In the genomic region with DNA sequence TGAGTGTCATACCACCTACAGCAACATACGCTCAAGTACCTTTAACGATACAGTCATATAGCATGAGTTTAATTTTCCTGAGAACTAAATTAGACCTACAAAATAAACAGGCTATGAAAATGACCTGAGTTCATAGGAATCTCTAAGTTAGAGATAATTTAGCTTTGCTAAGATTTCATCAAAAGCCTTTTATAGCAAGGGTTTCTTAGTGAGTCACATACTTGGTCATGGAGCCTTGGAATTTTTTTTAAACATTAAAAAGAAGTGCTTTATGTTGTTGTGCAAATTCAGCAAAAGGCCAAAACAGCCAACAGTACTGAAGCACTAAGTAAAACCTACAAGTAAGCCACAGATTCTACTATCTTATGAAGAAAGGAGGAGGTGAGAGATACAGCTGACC, we compare ENCODE assay signal across 19 cellular contexts.
DNase-seq lines count a peak whose midpoint lies in the region; FAIRE-seq and TF ChIP-seq lines count a peak whose summit lies in the region.
"Had no signal": no experiment of that assay in that cellular context is flagged by ENCODE, and none has a peak within 500 bp of the region (broad histone marks: within the 10 kb centered on the region; RNA-seq: fewer than 3 reads in every experiment).

No MANE protein-coding gene starts in this region.

- H3K27me3 ChIP-seq in cardiac muscle cell (no peaks in the 10 kb centered on the region), astrocyte (ENCODE audit: insufficient read depth, low read length) (no peaks in the 10 kb centered on the region), tibial nerve (no peaks in the 10 kb centered on the region)
- H3K27me3 ChIP-seq: upper lobe of right lung had no signal

- H4K20me1 ChIP-seq in astrocyte (ENCODE audit: insufficient read depth, low read length), result no peaks in the 10 kb centered on the region

- H3K4me1 ChIP-seq in cardiac muscle cell (ENCODE audit: low read depth) (peaks cover 31% of the 10 kb centered on the region), astrocyte (ENCODE audit: insufficient read depth, low read length) (peaks cover 28% of the 10 kb centered on the region), tibial nerve (peaks cover 0 to 32% (median 7%) of the 10 kb centered on the region in 4 donors)
- H3K4me1 ChIP-seq: A549 had no signal

- H3K79me2 ChIP-seq in astrocyte (ENCODE audit: insufficient read depth, low read length), result no peaks in the 10 kb centered on the region

- no peak overlapping the region for H3K4me3 ChIP-seq in cardiac muscle cell
- H3K4me3 ChIP-seq in astrocyte (ENCODE audit: insufficient read depth, low read depth, low read length), result no peak overlapping the region
- no peak overlapping the region for H3K4me3 ChIP-seq in tibial nerve
- H3K4me3 ChIP-seq: A549, GM12878, upper lobe of right lung had no signal

- no peak overlapping the region for H3K4me3 Mint-ChIP-seq in astrocyte (ENCODE audit: unreplicated experiment)
- H3K4me3 Mint-ChIP-seq: endodermal cell; stimulated activated naive B cell treated with anti-CD40 and anti-IgM and Interleukin-4, amounts not matched to agents 10 μg/mL and 1 μg/mL and 100 μg/mL, for 72 hours; T-helper 1 cell treated with Interleukin-12 subunit alpha and Interleukin-12 subunit beta and Interleukin-4 antibody, amounts not matched to agents 30 μg/mL and 1 μg/mL, for 36 hours had no signal

- peaks cover 16% of the 10 kb centered on the region for H3K36me3 Mint-ChIP-seq in astrocyte (ENCODE audit: low read depth, unreplicated experiment)

- no peaks in the 10 kb centered on the region for H3K27me3 Mint-ChIP-seq in astrocyte (ENCODE audit: low read depth, unreplicated experiment)
- H3K27me3 Mint-ChIP-seq: stimulated activated naive B cell treated with anti-CD40 and anti-IgM and Interleukin-4, amounts not matched to agents 10 μg/mL and 1 μg/mL and 100 μg/mL, for 72 hours had no signal

- H3K27ac ChIP-seq in cardiac muscle cell (peak overlapping the region; percentile 15), astrocyte (ENCODE audit: low read depth, low read length) (peak overlapping the region; percentile 62), tibial nerve (peak overlapping the region in 3 of 4 donors; percentile 31 to 86 (median 75))
- H3K27ac ChIP-seq: A549, upper lobe of right lung had no signal

- DNase-seq in cardiac muscle cell (ENCODE audit: low read depth in 1 of 2, low spot score in 1 of 2) (peak in 1 of 2 donors; percentile 63), cardiac septum (ENCODE audit: low spot score) (no peak), astrocyte (ENCODE audit: low read depth) (peak; percentile 83), foreskin melanocyte (peak; percentile 72), tibial nerve (ENCODE audit: low spot score in 2 of 2) (no peak), SW480 (ENCODE audit: low spot score) (no peak), NCI-H2081 (lab: John Stamatoyannopoulos, UW) (no peak), mucosa of gallbladder (ENCODE audit: low spot score) (no peak)
- DNase-seq: activated gamma-delta T cell treated with Interleukin-2 at 50 U/mL for 16 hours; caudate nucleus; endodermal cell; islet precursor cell; occipital lobe; stimulated activated naive B cell treated with anti-CD40 and anti-IgM and Interleukin-4, amounts not matched to agents 10 μg/mL and 1 μg/mL and 100 μg/mL, for 72 hours; upper lobe of right lung had no signal

- H3K4me1 Mint-ChIP-seq in astrocyte (ENCODE audit: low read depth, unreplicated experiment), result peaks cover 36% of the 10 kb centered on the region
- H3K4me1 Mint-ChIP-seq: stimulated activated naive B cell treated with anti-CD40 and anti-IgM and Interleukin-4, amounts not matched to agents 10 μg/mL and 1 μg/mL and 100 μg/mL, for 72 hours had no signal

- no peak for TF ChIP-seq POLR2A in tibial nerve (IDR thresholded peaks at IDR 0.05)

- intact Hi-C loops in cardiac septum (cut with DNase I), result loop anchor here (5.0 kb wide), 2 partner anchors 92 to 108 kb away; partner anchors contain the start of genes DDHD1 and FERMT2

- H2AFZ ChIP-seq in astrocyte (ENCODE audit: low read depth, low read length), result no peak overlapping the region

- H3K9me3 ChIP-seq in cardiac muscle cell (ENCODE audit: low read depth) (no peaks in the 10 kb centered on the region), astrocyte (ENCODE audit: insufficient read depth, low read depth, low read length) (no peaks in the 10 kb centered on the region), tibial nerve (no peaks in the 10 kb centered on the region)
- H3K9me3 ChIP-seq: A549, upper lobe of right lung had no signal

- TF ChIP-seq EP300 in tibial nerve (IDR thresholded peaks at IDR 0.05), result no peak

- peak overlapping the region; percentile 68 for H3K4me2 ChIP-seq in astrocyte (ENCODE audit: low read length)
- H3K4me2 ChIP-seq: A549 had no signal

- TF ChIP-seq CTCF in cardiac muscle cell (IDR thresholded peaks at IDR 0.05; ENCODE audit: low read depth, low read length) (no peak), astrocyte (IDR thresholded peaks at IDR 0.05; ENCODE audit: insufficient read depth, low read depth, low read length) (no peak), tibial nerve (IDR thresholded peaks at IDR 0.05) (no peak)

- WGBS in tibial nerve, 2 donors, result 61 to 68% methylated on average over 2 of the region's 2 CpGs

- peak; percentile 93 for FAIRE-seq in astrocyte (lab: Jason Lieb, UNC)
- FAIRE-seq: GM12878, H54 had no signal

- H3K9me3 Mint-ChIP-seq in astrocyte (ENCODE audit: unreplicated experiment), result no peaks in the 10 kb centered on the region
- H3K9me3 Mint-ChIP-seq: endodermal cell; stimulated activated naive B cell treated with anti-CD40 and anti-IgM and Interleukin-4, amounts not matched to agents 10 μg/mL and 1 μg/mL and 100 μg/mL, for 72 hours; T-helper 1 cell treated with Interleukin-12 subunit alpha and Interleukin-12 subunit beta and Interleukin-4 antibody, amounts not matched to agents 30 μg/mL and 1 μg/mL, for 36 hours had no signal

- H3K27ac Mint-ChIP-seq in astrocyte (ENCODE audit: unreplicated experiment), result no peak overlapping the region
- H3K27ac Mint-ChIP-seq: endodermal cell; stimulated activated naive B cell treated with anti-CD40 and anti-IgM and Interleukin-4, amounts not matched to agents 10 μg/mL and 1 μg/mL and 100 μg/mL, for 72 hours; T-helper 1 cell treated with Interleukin-12 subunit alpha and Interleukin-12 subunit beta and Interleukin-4 antibody, amounts not matched to agents 30 μg/mL and 1 μg/mL, for 36 hours had no signal

- peak overlapping the region; percentile 15 for H3K9ac ChIP-seq in astrocyte (ENCODE audit: low read length)

- peaks cover 6% of the 10 kb centered on the region for H3K36me3 ChIP-seq in cardiac muscle cell
- peaks cover 3% of the 10 kb centered on the region for H3K36me3 ChIP-seq in astrocyte (ENCODE audit: insufficient read depth, low read length)
- peaks cover 0 to 7% (median 0%) of the 10 kb centered on the region in 3 donors for H3K36me3 ChIP-seq in tibial nerve

Comparison
In these comparisons a context has a peak if more than half of its experiments do, and no peak if none do; other contexts are left out.
1. DNase-seq: peak in astrocyte (single experiment) and foreskin melanocyte (single experiment); none in cardiac septum (single experiment), tibial nerve (0 of 2), SW480 (single experiment), NCI-H2081 (0 of 2) and mucosa of gallbladder (single experiment).
2. H3K27ac ChIP-seq: peak in every context shown above with its lines; median percentile 75 in tibial nerve; 62 in astrocyte; 15 in cardiac muscle cell.